5 cellular contexts compared by ENCODE assay signal in the genomic region with DNA sequence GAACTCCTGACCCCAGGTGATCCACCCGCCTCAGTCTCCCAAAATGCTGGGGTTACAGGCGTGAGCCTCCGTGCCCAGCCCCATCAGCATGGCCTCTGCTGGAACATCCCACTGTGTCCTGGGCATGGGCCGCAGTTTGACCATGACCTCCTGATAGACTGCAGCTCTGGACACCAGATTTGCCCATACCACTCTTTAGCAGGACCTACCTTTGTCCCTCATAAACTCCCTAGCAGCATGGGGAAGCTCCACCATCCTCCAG.
"Had no signal": no experiment of that assay in that cellular context is flagged by ENCODE, and none has a peak within 500 bp of the region (broad histone marks: within the 10 kb centered on the region; RNA-seq: fewer than 3 reads in every experiment).

No MANE protein-coding gene starts in this region.

- H2AFZ ChIP-seq: GM23338 had no signal

- H3K36me3 ChIP-seq: HAP-1 had no signal

- H3K9me3 Mint-ChIP-seq: GM23338 had no signal

- H3K9me3 ChIP-seq: HAP-1 had no signal

- H3K4me3 ChIP-seq: GM23338, HAP-1, K562 had no signal

- H3K4me1 ChIP-seq: HAP-1 had no signal

- H3K4me3 Mint-ChIP-seq: GM23338, HFFc6 had no signal

- H3K4me2 ChIP-seq: GM23338 had no signal

- H3K27ac Mint-ChIP-seq: GM23338, HFFc6 had no signal

- DNase-seq: HFFc6, IMR-90 had no signal
